ENCODE assay signal across 19 cellular contexts in genomic region chr11:69541001-69541285, GRCh38. TPM values are rescaled to one million over a fixed set of nuclear protein-coding genes. Genes with fewer than 3 reads are reported as not detected.
"Had no signal": no experiment of that assay in that cellular context is flagged by ENCODE, and none has a peak within 500 bp of the region (broad histone marks: within the 10 kb centered on the region; RNA-seq: fewer than 3 reads in every experiment).

No MANE protein-coding gene starts in this region.

- H3K27me3 ChIP-seq: breast epithelium, left lung, right atrium auricular region had no signal

- H3K27ac ChIP-seq: parathyroid adenoma, VCaP had no signal

- DNase-seq: activated CD4-positive, alpha-beta T cell treated with anti-CD3 and anti-CD28 coated beads for 36 hours; activated CD8-positive, alpha-beta T cell treated with anti-CD3 and anti-CD28 coated beads for 36 hours; amygdala; immature natural killer cell; SK-N-SH; T-helper 1 cell; trophoblast cell had no signal

- H3K4me3 ChIP-seq: left lung had no signal

- H3K4me3 Mint-ChIP-seq: activated CD4-positive, alpha-beta T cell treated with anti-CD3 and anti-CD28 coated beads for 36 hours; activated CD8-positive, alpha-beta T cell treated with anti-CD3 and anti-CD28 coated beads for 36 hours; activated naive CD4-positive, alpha-beta T cell treated with anti-CD3 and anti-CD28 coated beads, Interleukin-2, amount 50 U/mL, for 24 hours; activated T-helper 17 cell treated with anti-CD3 and anti-CD28 coated beads, Interleukin-2, amount 50 U/mL, for 72 hours; immature natural killer cell; neural crest cell; stimulated activated effector memory CD8-positive, alpha-beta T cell treated with anti-CD3 and anti-CD28 coated beads, Interleukin-12 subunit alpha, Interleukin-12 subunit beta, amount 100 ng/mL, for 72 hours had no signal

- H3K36me3 Mint-ChIP-seq: activated naive CD4-positive, alpha-beta T cell treated with anti-CD3 and anti-CD28 coated beads, Interleukin-2, amount 50 U/mL, for 24 hours; immature natural killer cell; stimulated activated effector memory CD8-positive, alpha-beta T cell treated with anti-CD3 and anti-CD28 coated beads, Interleukin-12 subunit alpha, Interleukin-12 subunit beta, amount 100 ng/mL, for 72 hours had no signal

- H3K27ac Mint-ChIP-seq: activated CD4-positive, alpha-beta T cell treated with anti-CD3 and anti-CD28 coated beads for 36 hours; activated CD8-positive, alpha-beta T cell treated with anti-CD3 and anti-CD28 coated beads for 36 hours; activated naive CD4-positive, alpha-beta T cell treated with anti-CD3 and anti-CD28 coated beads, Interleukin-2, amount 50 U/mL, for 24 hours; activated T-helper 17 cell treated with anti-CD3 and anti-CD28 coated beads, Interleukin-2, amount 50 U/mL, for 72 hours; immature natural killer cell; stimulated activated effector memory CD8-positive, alpha-beta T cell treated with anti-CD3 and anti-CD28 coated beads, Interleukin-12 subunit alpha, Interleukin-12 subunit beta, amount 100 ng/mL, for 72 hours had no signal

- H3K36me3 ChIP-seq: breast epithelium, left lung, right atrium auricular region had no signal

- H3K4me1 Mint-ChIP-seq: immature natural killer cell had no signal

- H3K9me3 ChIP-seq: breast epithelium, left lung, right atrium auricular region, SK-N-SH had no signal

- H3K9me3 Mint-ChIP-seq: activated CD8-positive, alpha-beta T cell treated with anti-CD3 and anti-CD28 coated beads for 36 hours; activated naive CD4-positive, alpha-beta T cell treated with anti-CD3 and anti-CD28 coated beads, Interleukin-2, amount 50 U/mL, for 24 hours; activated T-helper 17 cell treated with anti-CD3 and anti-CD28 coated beads, Interleukin-2, amount 50 U/mL, for 72 hours; neural crest cell; stimulated activated effector memory CD8-positive, alpha-beta T cell treated with anti-CD3 and anti-CD28 coated beads, Interleukin-12 subunit alpha, Interleukin-12 subunit beta, amount 100 ng/mL, for 72 hours had no signal

- H3K4me1 ChIP-seq: parathyroid adenoma had no signal

RNA-seq across cellular contexts. Expression of gene LINC01488, which starts 59.5 kb away (rescaled TPM):
- total RNA-seq: activated CD4-positive, alpha-beta T cell treated with anti-CD3 and anti-CD28 coated beads for 36 hours; activated CD8-positive, alpha-beta T cell treated with anti-CD3 and anti-CD28 coated beads for 36 hours; activated T-helper 17 cell treated with anti-CD3 and anti-CD28 coated beads, Interleukin-2, amount 50 U/mL, for 72 hours; breast epithelium; chondrocyte; esophagus mucosa; left lung; myocyte; neural crest cell; right atrium auricular region had no signal
